In genomic region chr5:95955996-95956899, GRCh38 we compare ENCODE assay signal across 8 cellular contexts. TPM values are rescaled to one million over a fixed set of nuclear protein-coding genes. Genes with fewer than 3 reads are reported as not detected.
DNase-seq lines count a peak whose midpoint lies in the region; ATAC-seq, FAIRE-seq and TF ChIP-seq lines count a peak whose summit lies in the region.
"Had no signal": no experiment of that assay in that cellular context is flagged by ENCODE, and none has a peak within 500 bp of the region (broad histone marks: within the 10 kb centered on the region; RNA-seq: fewer than 3 reads in every experiment).

No MANE protein-coding gene starts in this region.

- TF ChIP-seq CTCF in smooth muscle cell (IDR thresholded peaks at IDR 0.05; ENCODE audit: borderline replicate concordance, insufficient read depth, poor library complexity, severe bottlenecking) = no peak
- TF ChIP-seq CTCF in lower leg skin (IDR thresholded peaks at IDR 0.05) = no peak

- FAIRE-seq in GM18507 (lab: Jason Lieb, UNC) = peak; percentile 5

- no peaks in the 10 kb centered on the region for H3K36me3 ChIP-seq in smooth muscle cell (ENCODE audit: low read depth)

- H3K27me3 ChIP-seq in smooth muscle cell (ENCODE audit: low read depth) = no peaks in the 10 kb centered on the region

- no peak overlapping the region for H3K9ac ChIP-seq in smooth muscle cell (ENCODE audit: low read depth)

- intact Hi-C loops in lower leg skin (cut with DNase I; ENCODE audit: low total_unique reads) = loop anchor here (10.0 kb wide), 1 partner anchor 91 kb away; no protein-coding TSS in a partner anchor

- no peak overlapping the region for H2AFZ ChIP-seq in smooth muscle cell (ENCODE audit: low read depth)

- no peak overlapping the region for H3K27ac ChIP-seq in smooth muscle cell (ENCODE audit: low read depth)
- H3K27ac ChIP-seq: SK-N-MC had no signal

- no peaks in the 10 kb centered on the region for H3F3A ChIP-seq in smooth muscle cell (ENCODE audit: low read depth)

- H3K79me2 ChIP-seq in smooth muscle cell (ENCODE audit: low read depth) = peaks cover 96% of the 10 kb centered on the region

- peak overlapping the region; percentile 98 for H3K4me2 ChIP-seq in smooth muscle cell

- no peak for DNase-seq in GM18507 (ENCODE audit: extremely low spot score, insufficient read length, low read depth)
- DNase-seq in fibroblast of gingiva (ENCODE audit: low read depth) = peak; percentile 78
- DNase-seq in smooth muscle cell (lab: John Stamatoyannopoulos, UW; ENCODE audit: unreplicated experiment) = no peak
- DNase-seq in NCI-H146 treated with DMSO at 0.1 percent for 48 hours (lab: John Stamatoyannopoulos, UW; ENCODE audit: unreplicated experiment) = no peak
- DNase-seq in NCI-H1930 (lab: John Stamatoyannopoulos, UW) = no peak
- no peak for DNase-seq in lower leg skin (ENCODE audit: low spot score in 2 of 2)

- WGBS in smooth muscle cell (ENCODE audit: low lambda C conversion rate) = 92% methylated on average over 2 of the region's 2 CpGs
- 27 to 30% methylated on average over 2 of the region's 2 CpGs for WGBS in lower leg skin, 2 donors

- H3K4me3 ChIP-seq in smooth muscle cell = peak overlapping the region; percentile 77
- no peak overlapping the region for H3K4me3 ChIP-seq in lower leg skin (ENCODE audit: low read depth, poor library complexity, severe bottlenecking)
- H3K4me3 ChIP-seq: SK-N-MC had no signal

- peaks cover 25% of the 10 kb centered on the region for H3K4me1 ChIP-seq in smooth muscle cell (ENCODE audit: low read depth)

- no peak for ATAC-seq in SK-N-SH treated with all-trans-retinoic acid at 6 μM for 48 hours

- no peaks in the 10 kb centered on the region for H3K9me3 ChIP-seq in smooth muscle cell (replicated peaks; ENCODE audit: low read depth)

- no peak for TF ChIP-seq POLR2A in lower leg skin (IDR thresholded peaks at IDR 0.05)

- H4K20me1 ChIP-seq in smooth muscle cell (ENCODE audit: low read depth) = peaks cover 97% of the 10 kb centered on the region

TF ChIP-seq in SK-N-SH treated with all-trans-retinoic acid at 6 μM for 48 hours, 23 proteins besides CTCF, POLR2A, EP300 and RAD21:
- TF ChIP-seq ISL1 (CRISPR knock-in tag; IDR thresholded peaks at IDR 0.05) (peak; percentile 37; the same call in 1 of the 2 replicates), ARNTL (CRISPR knock-in tag; IDR thresholded peaks at IDR 0.05; ENCODE audit: borderline replicate concordance, low read depth) (no peak)

RNA-seq across cellular contexts. Expression of gene ELL2, which starts 5.4 kb away (rescaled TPM):
- total RNA-seq in smooth muscle cell (49.9 and 67.9 TPM in 2 replicates), lower leg skin (10 to 100 TPM; 32.4 to 50.3 (median 45.1) TPM)
- 14.4 and 30.9 TPM in 2 replicates for polyA plus RNA-seq in smooth muscle cell
